26 cellular contexts compared by ENCODE assay signal in the genomic region with DNA sequence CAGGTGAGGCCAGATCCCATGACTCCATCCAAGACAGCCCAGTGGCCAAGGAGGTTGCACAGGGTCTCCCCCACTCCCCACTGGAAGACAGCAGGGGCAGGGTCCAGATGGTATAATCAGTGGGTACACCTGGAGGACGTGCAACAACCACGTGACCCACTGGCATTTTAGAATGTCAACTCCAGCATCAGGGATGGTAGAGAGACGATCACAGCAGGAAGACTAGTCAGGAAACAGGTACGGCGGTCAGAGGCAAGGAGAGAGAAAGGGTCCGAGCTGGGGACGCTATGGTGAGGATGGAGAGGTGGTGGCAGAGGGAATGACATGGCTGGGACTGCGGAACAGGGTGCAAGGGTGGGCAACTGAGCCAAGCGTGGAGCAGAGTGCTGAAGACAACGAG. TPM values are rescaled to one million over a fixed set of nuclear protein-coding genes. Genes with fewer than 3 reads are reported as not detected.
DNase-seq lines count a peak whose midpoint lies in the region; ATAC-seq, FAIRE-seq and TF ChIP-seq lines count a peak whose summit lies in the region.
"Had no signal": no experiment of that assay in that cellular context is flagged by ENCODE, and none has a peak within 500 bp of the region (broad histone marks: within the 10 kb centered on the region; RNA-seq: fewer than 3 reads in every experiment).

No MANE protein-coding gene starts in this region.

- DNase-seq in CD14-positive monocyte (ENCODE audit: low spot score) (no peak), GM12878 (ENCODE audit: low read depth, low spot score) (no peak), nephron progenitor cell (no peak), RPMI8226 (no peak), NCI-H1930 (lab: John Stamatoyannopoulos, UW) (no peak)
- DNase-seq in CD4-positive, alpha-beta T cell: no peak
- DNase-seq: activated CD4-positive, CD25-positive, alpha-beta regulatory T cell treated with anti-CD3 and anti-CD28 coated beads, Interleukin-2, amount 50 U/mL, for 72 hours; activated CD8-positive, alpha-beta T cell treated with anti-CD3 and anti-CD28 coated beads for 36 hours; activated gamma-delta T cell treated with Interleukin-2 at 50 U/mL for 16 hours; aorta; colonic mucosa; DMS 273 treated with DMSO at 0.1 percent for 48 hours; effector memory CD4-positive, alpha-beta T cell; H7; Karpas-422; lower lobe of right lung; NCI-H1436; NCI-H446 treated with DMSO at 0.1 percent for 48 hours; NCI-H82; stimulated activated CD4-positive, alpha-beta T cell treated with anti-CD3 and anti-CD28 coated beads, Interleukin-4, amount 100 ng/mL, for 4 hours; stimulated activated naive CD4-positive, alpha-beta T cell treated with Interleukin-2 at 50 U/mL for 16 hours; T-helper 1 cell had no signal

- no peaks in the 10 kb centered on the region for H3K9me3 Mint-ChIP-seq in CD14-positive monocyte
- H3K9me3 Mint-ChIP-seq in CD4-positive, alpha-beta T cell: no peaks in the 10 kb centered on the region
- no peaks in the 10 kb centered on the region for H3K9me3 Mint-ChIP-seq in nephron progenitor cell
- H3K9me3 Mint-ChIP-seq: activated CD8-positive, alpha-beta T cell treated with anti-CD3 and anti-CD28 coated beads for 36 hours; CD8-positive, alpha-beta memory T cell had no signal

- no peak for TF ChIP-seq RAD21 in GM12878 (IDR thresholded peaks at IDR 0.05; ENCODE audit: insufficient read depth, low read depth, low read length)

- no peaks in the 10 kb centered on the region for H3K27me3 ChIP-seq in CD4-positive, alpha-beta T cell (ENCODE audit: control insufficient read depth, insufficient read depth, low read length)
- no peaks in the 10 kb centered on the region for H3K27me3 ChIP-seq in GM12878 (replicated peaks in 1 of 2; ENCODE audit: control insufficient read depth in 2 of 2, insufficient read depth in 2 of 2, low read length in 1 of 2)
- H3K27me3 ChIP-seq: cardiac muscle cell, colonic mucosa had no signal

- no peak overlapping the region for H3K27ac ChIP-seq in CD4-positive, alpha-beta T cell (ENCODE audit: low read depth, low read length)
- H3K27ac ChIP-seq in GM12878 (ENCODE audit: control insufficient read depth, insufficient read depth): no peak overlapping the region
- H3K27ac ChIP-seq: colonic mucosa, lower lobe of right lung had no signal

- peaks cover 13 to 23% of the 10 kb centered on the region in 2 experiments for H3K36me3 ChIP-seq in GM12878 (ENCODE audit: control insufficient read depth in 2 of 2, insufficient read depth in 2 of 2, low read length in 1 of 2)

- TF ChIP-seq POLR2A in GM12878 (IDR thresholded peaks at IDR 0.05; ENCODE audit: low read depth, low read length): peak; percentile 47; the same call in 1 of the 2 replicates

- FAIRE-seq in GM12878 (lab: Jason Lieb, UNC): no peak

- peaks cover 23% of the 10 kb centered on the region for H3K79me2 ChIP-seq in GM12878 (ENCODE audit: control insufficient read depth, insufficient read depth, low read length)

- H3K4me1 Mint-ChIP-seq in CD14-positive monocyte (peaks cover 19% of the 10 kb centered on the region), nephron progenitor cell (peaks cover 87% of the 10 kb centered on the region)
- peaks cover 8% of the 10 kb centered on the region for H3K4me1 Mint-ChIP-seq in CD4-positive, alpha-beta T cell (ENCODE audit: low read depth)

- 96% methylated on average over 10 of the region's 10 CpGs for WGBS in GM12878 (ENCODE audit: insufficient coverage, insufficient replicate concordance, low lambda C conversion rate, missing lambda C conversion rate)

- H3K9me3 ChIP-seq in CD4-positive, alpha-beta T cell (ENCODE audit: control insufficient read depth, low read length): no peaks in the 10 kb centered on the region
- H3K9me3 ChIP-seq in GM12878 (replicated peaks; ENCODE audit: control insufficient read depth, insufficient read depth, low read length): no peaks in the 10 kb centered on the region
- H3K9me3 ChIP-seq: colonic mucosa, lower lobe of right lung had no signal

- H3K27ac Mint-ChIP-seq in CD14-positive monocyte (peak overlapping the region in 5 of 7 donors; percentile 11 to 76 (median 42)), nephron progenitor cell (peak overlapping the region; percentile 95)
- peak overlapping the region; percentile 48 for H3K27ac Mint-ChIP-seq in CD4-positive, alpha-beta T cell
- H3K27ac Mint-ChIP-seq: activated CD8-positive, alpha-beta T cell treated with anti-CD3 and anti-CD28 coated beads for 36 hours had no signal

- peaks cover 40 to 52% of the 10 kb centered on the region in 2 donors for H3K36me3 Mint-ChIP-seq in CD14-positive monocyte
- H3K36me3 Mint-ChIP-seq in CD4-positive, alpha-beta T cell (ENCODE audit: low read depth): peaks cover 46% of the 10 kb centered on the region
- H3K36me3 Mint-ChIP-seq in nephron progenitor cell (ENCODE audit: low read depth): peaks cover 28% of the 10 kb centered on the region

- CTCF ChIA-PET in CD4-positive, alpha-beta T cell (lab: Charles Lee): no interaction called here
- CTCF ChIA-PET in GM12878 (lab: Yijun Ruan, JAX): no interaction called here

- SMC1A ChIA-PET in GM12878 (lab: Charles Lee; ENCODE audit: uncharacterized antibody, unreplicated experiment): interaction anchor here (1.4 to 1.9 kb wide), 2 partner anchors 12 to 14 kb away, joined by 3 to 5 read pairs; no protein-coding TSS in a partner anchor

- RAD21 ChIA-PET in GM12878 (lab: Charles Lee; ENCODE audit: unreplicated experiment): interaction anchor here (1.3 kb wide), 1 partner anchor 44 kb away, joined by 6 read pairs; no protein-coding TSS in a partner anchor

- H3K4me1 ChIP-seq in GM12878 (ENCODE audit: control insufficient read depth, insufficient read depth, low read length): peaks cover 10% of the 10 kb centered on the region
- H3K4me1 ChIP-seq: colonic mucosa had no signal

- H4K20me1 ChIP-seq in GM12878 (ENCODE audit: control insufficient read depth, insufficient read depth): no peaks in the 10 kb centered on the region

- POLR2A ChIA-PET in CD4-positive, alpha-beta T cell (lab: Charles Lee): no interaction called here
- POLR2A ChIA-PET in GM12878 (lab: Charles Lee): no interaction called here

- H2AFZ ChIP-seq in GM12878 (ENCODE audit: control insufficient read depth, low read depth, low read length): no peak overlapping the region

- H3K27me3 Mint-ChIP-seq in CD14-positive monocyte (ENCODE audit: low read depth in 3 of 3) (peaks cover 0 to 3% (median 0%) of the 10 kb centered on the region in 3 donors), nephron progenitor cell (ENCODE audit: low read depth, poor library complexity) (peaks cover 2% of the 10 kb centered on the region)
- H3K27me3 Mint-ChIP-seq in CD4-positive, alpha-beta T cell: no peaks in the 10 kb centered on the region
- H3K27me3 Mint-ChIP-seq: activated CD8-positive, alpha-beta T cell treated with anti-CD3 and anti-CD28 coated beads for 36 hours; CD8-positive, alpha-beta memory T cell had no signal

- TF ChIP-seq EP300 in GM12878 (IDR thresholded peaks at IDR 0.05; ENCODE audit: borderline replicate concordance in 1 of 2, control insufficient read depth in 1 of 2, low read depth in 2 of 2, low read length in 2 of 2): no peak

- TF ChIP-seq CTCF in CD14-positive monocyte (IDR thresholded peaks at IDR 0.05) (no peak), GM12878 (IDR thresholded peaks at IDR 0.05 in 2 of 3, conservative IDR thresholded peaks at IDR 0.05 in 1 of 3; ENCODE audit: control insufficient read depth in 2 of 3, extremely low read depth in 1 of 3, insufficient read depth in 1 of 3, low read depth in 3 of 3, low read length in 3 of 3) (no peak), nephron progenitor cell (IDR thresholded peaks at IDR 0.05) (no peak)
- TF ChIP-seq CTCF in CD4-positive, alpha-beta T cell (IDR thresholded peaks at IDR 0.05): no peak

- no peak overlapping the region for H3K4me3 ChIP-seq in GM12878
- H3K4me3 ChIP-seq: cardiac muscle cell, colonic mucosa, lower lobe of right lung had no signal

- H3K4me2 ChIP-seq in GM12878 (ENCODE audit: control insufficient read depth, insufficient read depth): no peak overlapping the region

- no peak overlapping the region for H3K4me3 Mint-ChIP-seq in CD14-positive monocyte
- H3K4me3 Mint-ChIP-seq in CD4-positive, alpha-beta T cell: no peak overlapping the region
- H3K4me3 Mint-ChIP-seq in nephron progenitor cell: no peak overlapping the region
- H3K4me3 Mint-ChIP-seq: activated CD8-positive, alpha-beta T cell treated with anti-CD3 and anti-CD28 coated beads for 36 hours; CD8-positive, alpha-beta memory T cell had no signal

- ATAC-seq in CD4-positive, alpha-beta T cell (ENCODE audit: poor library complexity): no peak
- ATAC-seq in GM12878: no peak
- no peak for ATAC-seq in HG02938 (IDR thresholded peaks at IDR 0.05; ENCODE audit: unreplicated experiment)
- no peak for ATAC-seq in HG02571 (IDR thresholded peaks at IDR 0.05; ENCODE audit: unreplicated experiment)
- ATAC-seq: activated CD8-positive, alpha-beta T cell treated with anti-CD3 and anti-CD28 coated beads for 36 hours; lower lobe of right lung had no signal

- intact Hi-C loops in CD14-positive monocyte (cut with micrococcal nuclease) (no loop called here), GM12878 (cut with micrococcal nuclease; ENCODE audit: unreplicated experiment) (no loop called here)
- intact Hi-C loops in CD4-positive, alpha-beta T cell (cut with DNase I, micrococcal nuclease): no loop called here

- no TSS peak for BruUV-seq in GM12878 (replicated peaks; lab: Mats Ljungman, UMichigan)

- no peak overlapping the region for H3K9ac ChIP-seq in GM12878 (ENCODE audit: control insufficient read depth, insufficient read depth, low read length)

- in situ Hi-C loops in GM12878 (cut with MboI): no loop called here

TF ChIP-seq in GM12878, 131 proteins besides CTCF, POLR2A, EP300 and RAD21 (continues in another document):
- peak; percentile 38; the same call in 1 of the 2 replicates for TF ChIP-seq POLR2AphosphoS2 (IDR thresholded peaks at IDR 0.05; ENCODE audit: low read depth, low read length)

RNA-seq across cellular contexts. Expression of a gene that starts 23.0 kb away (rescaled TPM):
- polyA plus RNA-seq in CD14-positive monocyte: 1 to 10 TPM; 8.5 to 8.8 TPM
- 10 to 100 TPM; 50.5 to 54.1 TPM for total RNA-seq in CD4-positive, alpha-beta T cell
- total RNA-seq in GM12878 (2013; cell fraction: nucleolus; rRNA removed): 31.9 and 37.0 TPM in 2 replicates
- 11.5 and 14.4 TPM in 2 replicates for total RNA-seq in GM12878 (2014; rRNA removed)
- total RNA-seq in GM12878 (2014; rRNA removed; fragmentation: Illumina TruSeq; extraction: Trizol): 12.0 and 12.5 TPM in 2 replicates
- total RNA-seq in GM12878 (2021): 27.8 and 28.5 TPM in 2 replicates
- 27.5 TPM for polyA plus RNA-seq in GM12878 (2011; ENCODE audit: low read depth)
- 22.5 and 23.5 TPM in 2 replicates for polyA plus RNA-seq in GM12878 (2011; rRNA removed)
- polyA plus RNA-seq in GM12878 (2011; cell fraction: cytosol; rRNA removed): 27.5 and 27.6 TPM in 2 replicates
- 30.6 and 44.1 TPM in 2 replicates for polyA plus RNA-seq in GM12878 (2011; cell fraction: nucleus; rRNA removed)
- polyA plus RNA-seq in GM12878 (2012): 19.6 and 29.4 TPM in 2 replicates
- polyA plus RNA-seq in GM12878 (2014; fragmentation: Illumina TruSeq; extraction: Trizol): 24.8 and 25.0 TPM in 2 replicates
- 1 to 10 TPM; 7.9 TPM for polyA plus RNA-seq in GM12878 (2014; fragmentation: Nextera tagmentation; extraction: Ambion mirVana)
- 28.6 and 28.7 TPM in 2 replicates for polyA plus RNA-seq in GM12878 (2014; rRNA removed)
- 10 to 100 TPM; 19.4 to 20.8 TPM for polyA plus RNA-seq in GM12878 (2016; fragmentation: Nextera tagmentation; extraction: Ambion mirVana)
- 30.0 and 30.9 TPM in 2 replicates for polyA minus RNA-seq in GM12878 (2011; rRNA and poly(A)+ RNA removed)
- polyA minus RNA-seq in GM12878 (2011; cell fraction: cytosol; rRNA and poly(A)+ RNA removed): 20.3 and 32.3 TPM in 2 replicates
- polyA minus RNA-seq in GM12878 (2011; cell fraction: nucleus; rRNA and poly(A)+ RNA removed): 59.5 and 130 TPM in 2 replicates

Comparison
In these comparisons a context has a peak if more than half of its experiments do, and no peak if none do; other contexts are left out.
1. H3K27ac Mint-ChIP-seq: peak in every context shown above with its lines; median percentile 95 in nephron progenitor cell; 48 in CD4-positive, alpha-beta T cell; 42 in CD14-positive monocyte.